ENCODE assay signal across 8 cellular contexts in the genomic region with DNA sequence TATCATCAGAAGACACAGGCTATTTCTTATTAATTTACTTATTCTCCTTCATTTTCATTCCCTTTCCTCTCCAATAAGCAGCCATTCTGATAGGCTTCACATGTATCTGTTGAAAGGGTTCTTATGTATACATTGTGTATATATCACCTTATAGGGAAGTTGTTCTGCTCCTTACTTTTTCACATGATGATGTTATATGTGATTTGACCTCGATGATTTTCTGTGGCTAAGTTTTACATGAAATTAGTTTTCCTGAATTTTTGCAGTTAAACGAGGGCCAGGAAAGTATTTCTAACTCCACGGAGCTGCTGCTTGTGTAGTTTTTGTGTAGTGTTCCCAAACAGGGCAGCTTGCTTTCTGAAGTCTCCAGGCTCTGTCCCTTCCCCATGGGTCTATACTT.
"Had no signal": no experiment of that assay in that cellular context is flagged by ENCODE, and none has a peak within 500 bp of the region (broad histone marks: within the 10 kb centered on the region; RNA-seq: fewer than 3 reads in every experiment).

No MANE protein-coding gene starts in this region.

- ATAC-seq: K562 had no signal

- H3K27ac ChIP-seq: HL-60, KMS-11 had no signal

- H3K4me3 Mint-ChIP-seq: IgD-negative memory B cell had no signal

- H3K4me2 ChIP-seq: KMS-11 had no signal

- H3K9ac ChIP-seq: KMS-11 had no signal

- H3K4me3 ChIP-seq: K562 had no signal

- H3K27me3 Mint-ChIP-seq: IgD-negative memory B cell had no signal

- FAIRE-seq: HTR-8/SVneo, K562 had no signal

- DNase-seq: IMR-90, KBM-7, KG1 had no signal
